Comparison of ENCODE assay signal across 8 cellular contexts in the genomic region with DNA sequence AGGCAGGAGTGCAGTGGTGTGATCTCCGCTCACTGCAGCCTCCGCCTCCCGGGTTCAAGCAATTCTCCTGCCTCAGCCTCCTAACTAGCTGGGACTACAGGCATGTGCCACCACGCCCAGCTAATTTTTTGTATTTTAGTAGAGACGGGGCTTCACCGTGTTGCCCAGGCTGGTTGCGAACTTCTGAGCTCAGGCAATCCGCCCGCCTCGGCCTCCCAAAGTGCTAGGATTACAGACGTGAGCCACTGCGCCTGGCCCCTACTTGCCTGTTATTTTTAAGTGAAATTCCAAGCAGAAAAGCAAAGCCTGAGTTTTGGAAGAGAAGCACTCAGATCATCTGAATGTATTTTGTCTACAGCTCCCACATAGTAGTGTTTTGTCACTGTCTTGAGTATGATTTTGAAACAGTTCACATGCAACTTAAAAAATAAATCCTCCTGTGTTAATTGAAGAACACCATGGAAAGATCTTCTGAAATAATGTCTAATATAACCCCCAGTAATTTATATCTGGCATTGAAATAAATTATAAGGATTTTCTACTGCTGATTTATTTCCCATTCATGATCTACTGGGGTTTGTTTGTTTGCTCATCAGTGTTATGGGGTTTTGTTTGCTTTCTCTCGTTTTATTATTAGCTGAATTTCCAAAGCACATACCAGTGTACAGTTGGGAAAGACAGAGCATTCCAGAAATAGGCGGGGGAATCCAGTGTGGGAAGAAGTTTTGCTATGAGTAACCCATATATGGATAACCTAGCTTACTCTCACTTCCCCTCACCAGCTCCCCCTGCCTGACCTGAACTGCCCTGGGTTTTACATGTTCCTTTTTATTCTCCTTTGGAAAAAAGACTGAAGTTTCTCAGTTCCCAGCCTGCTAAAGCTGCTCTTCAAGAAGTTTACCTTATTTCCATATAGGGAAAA.
DNase-seq lines count a peak whose midpoint lies in the region; ATAC-seq and TF ChIP-seq lines count a peak whose summit lies in the region.

No MANE protein-coding gene starts in this region.

- H3K27me3 ChIP-seq in hepatocyte (no peaks in the 10 kb centered on the region), tibial nerve (no peaks in the 10 kb centered on the region), neural progenitor cell (no peaks in the 10 kb centered on the region)

- TF ChIP-seq CTCF in VCaP (conservative IDR thresholded peaks at IDR 0.05) (no peak), hepatocyte (IDR thresholded peaks at IDR 0.05; ENCODE audit: poor library complexity) (no peak), tibial nerve (IDR thresholded peaks at IDR 0.05) (no peak), neural progenitor cell (IDR thresholded peaks at IDR 0.05) (no peak)

- H3K27ac ChIP-seq in VCaP: peak overlapping the region; percentile 13; the same call in 1 of the 2 replicates
- peak overlapping the region; percentile 45 for H3K27ac ChIP-seq in hepatocyte
- H3K27ac ChIP-seq in tibial nerve: peak overlapping the region in 3 of 4 donors; percentile 7 to 55 (median 37)
- H3K27ac ChIP-seq in neural progenitor cell: no peak overlapping the region

- H3K9me3 ChIP-seq in hepatocyte (ENCODE audit: low read depth) (no peaks in the 10 kb centered on the region), tibial nerve (no peaks in the 10 kb centered on the region), neural progenitor cell (ENCODE audit: low read depth) (no peaks in the 10 kb centered on the region)

- ATAC-seq in GM21825 (IDR thresholded peaks at IDR 0.05; ENCODE audit: unreplicated experiment) (no peak), GM18505 (IDR thresholded peaks at IDR 0.05; ENCODE audit: unreplicated experiment) (no peak)

- H3K4me3 ChIP-seq in hepatocyte (no peak overlapping the region), tibial nerve (no peak overlapping the region), neural progenitor cell (no peak overlapping the region)

- H3K27me3 Mint-ChIP-seq in neural progenitor cell (ENCODE audit: insufficient read depth, low read depth): no peaks in the 10 kb centered on the region

- no peaks in the 10 kb centered on the region for H3K36me3 Mint-ChIP-seq in neural progenitor cell

- H3K79me2 ChIP-seq in hepatocyte (no peaks in the 10 kb centered on the region), neural progenitor cell (ENCODE audit: low read depth) (no peaks in the 10 kb centered on the region)

- H3K9ac ChIP-seq in neural progenitor cell: no peak overlapping the region

- no peak overlapping the region for H3K4me3 Mint-ChIP-seq in neural progenitor cell

- no peaks in the 10 kb centered on the region for H3K9me2 ChIP-seq in hepatocyte (replicated peaks; ENCODE audit: insufficient read depth)

- TF ChIP-seq POLR2A in tibial nerve (IDR thresholded peaks at IDR 0.05) (no peak), GM18505 (IDR thresholded peaks at IDR 0.05; ENCODE audit: borderline replicate concordance, extremely low read depth, insufficient read depth, insufficient read length) (no peak)

- no peaks in the 10 kb centered on the region for H3K9me3 Mint-ChIP-seq in neural progenitor cell

- no peak overlapping the region for H2AFZ ChIP-seq in hepatocyte
- H2AFZ ChIP-seq in neural progenitor cell (replicated peaks): no peak overlapping the region

- WGBS in hepatocyte (ENCODE audit: low lambda C conversion rate, missing lambda C conversion rate): 65% methylated on average over 14 of the region's 14 CpGs
- WGBS in tibial nerve, 2 donors: 54 to 57% methylated on average over 14 of the region's 14 CpGs

- DNase-seq in HS-5 (ENCODE audit: low read depth): peak; percentile 74
- peak; percentile 75 for DNase-seq in hepatocyte (ENCODE audit: low spot score)
- DNase-seq in tibial nerve (ENCODE audit: low spot score in 2 of 2): peak in 1 of 2 donors; percentile 62
- no peak for DNase-seq in NCI-H1694 treated with DMSO at 0.1 percent for 48 hours (lab: John Stamatoyannopoulos, UW)
- no peak for DNase-seq in neural progenitor cell (ENCODE audit: low spot score)

- H3K4me1 Mint-ChIP-seq in neural progenitor cell: peaks cover 12% of the 10 kb centered on the region

- H3F3A ChIP-seq in neural progenitor cell (ENCODE audit: low read depth): no peaks in the 10 kb centered on the region

- H3K4me2 ChIP-seq in hepatocyte: peak overlapping the region; percentile 6
- H3K4me2 ChIP-seq in neural progenitor cell: no peak overlapping the region

- no peak overlapping the region for H3K27ac Mint-ChIP-seq in neural progenitor cell

- TF ChIP-seq EP300 in tibial nerve (IDR thresholded peaks at IDR 0.05): peak in 1 of 2 donors; percentile 40

- H4K20me1 ChIP-seq in hepatocyte (ENCODE audit: insufficient read depth, poor library complexity, severe bottlenecking) (no peaks in the 10 kb centered on the region), neural progenitor cell (ENCODE audit: low read depth) (no peaks in the 10 kb centered on the region)

- H3K36me3 ChIP-seq in hepatocyte (replicated peaks; ENCODE audit: insufficient read depth, low read depth) (no peaks in the 10 kb centered on the region), tibial nerve (no peaks in the 10 kb centered on the region), neural progenitor cell (no peaks in the 10 kb centered on the region)

- H3K4me1 ChIP-seq in hepatocyte (ENCODE audit: insufficient read depth) (peaks cover 16% of the 10 kb centered on the region), tibial nerve (peaks cover 0 to 22% (median 0%) of the 10 kb centered on the region in 4 donors), neural progenitor cell (peaks cover 10% of the 10 kb centered on the region)

Comparison
In these comparisons a context has a peak if more than half of its experiments do, and no peak if none do; other contexts are left out.
1. DNase-seq: peak in HS-5 (single experiment) and hepatocyte (single experiment); none in NCI-H1694 treated with DMSO at 0.1 percent for 48 hours (single experiment) and neural progenitor cell (single experiment).